Comparison of ENCODE assay signal across 16 cellular contexts in the genomic region with DNA sequence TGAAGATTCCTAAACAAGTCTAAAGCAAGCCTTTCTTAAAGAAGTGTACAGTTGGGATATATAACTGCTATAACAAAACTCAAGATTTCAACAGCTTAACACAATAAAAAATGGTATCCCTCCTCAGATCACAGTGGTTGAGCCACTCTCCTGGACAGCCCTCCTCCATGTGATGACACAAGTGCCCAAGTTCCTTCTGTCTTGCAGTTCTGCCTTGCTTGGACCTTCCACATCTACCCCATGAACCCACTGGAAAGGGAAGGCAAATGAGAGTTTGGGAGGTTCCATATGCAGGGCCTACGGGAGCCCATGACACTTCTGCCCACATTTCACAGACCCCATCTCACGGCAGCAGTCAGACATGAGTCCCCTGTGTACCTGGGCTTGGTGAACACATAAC.
DNase-seq lines count a peak whose midpoint lies in the region; ATAC-seq and TF ChIP-seq lines count a peak whose summit lies in the region.
"Had no signal": no experiment of that assay in that cellular context is flagged by ENCODE, and none has a peak within 500 bp of the region (broad histone marks: within the 10 kb centered on the region; RNA-seq: fewer than 3 reads in every experiment).

No MANE protein-coding gene starts in this region.

- DNase-seq in DND-41 (no peak), endodermal cell (peak; percentile 29), testis (no peak), G401 (ENCODE audit: low spot score) (no peak)
- DNase-seq in natural killer cell treated with Interleukin-12 subunit alpha and Interleukin-12 subunit beta and Interleukin-15 and Interleukin-18, amount 100 ng/mL, for 72 hours (ENCODE audit: low spot score) = no peak
- DNase-seq: Calu3; CD8-positive, alpha-beta T cell; DMS79 treated with DMSO at 0.1 percent for 48 hours; EL had no signal

- no peaks in the 10 kb centered on the region for H3K9me3 ChIP-seq in DND-41 (ENCODE audit: insufficient read depth, low read length, severe bottlenecking)
- H3K9me3 ChIP-seq in HEK293 (ENCODE audit: control insufficient read depth, insufficient read depth, low read depth, low read length) = no peaks in the 10 kb centered on the region
- no peaks in the 10 kb centered on the region for H3K9me3 ChIP-seq in endodermal cell (ENCODE audit: control insufficient read depth, low read length)
- no peaks in the 10 kb centered on the region for H3K9me3 ChIP-seq in testis

- H3K27ac Mint-ChIP-seq in endodermal cell = no peak overlapping the region
- peak overlapping the region; percentile 59 to 80 for H3K27ac Mint-ChIP-seq in natural killer cell treated with Interleukin-12 subunit alpha and Interleukin-12 subunit beta and Interleukin-15 and Interleukin-18, amount 100 ng/mL, for 72 hours
- H3K27ac Mint-ChIP-seq: B cell; CD8-positive, alpha-beta T cell; GM23338 had no signal

- H3K9me3 Mint-ChIP-seq in endodermal cell = no peaks in the 10 kb centered on the region
- peaks cover 6% of the 10 kb centered on the region for H3K9me3 Mint-ChIP-seq in natural killer cell treated with Interleukin-12 subunit alpha and Interleukin-12 subunit beta and Interleukin-15 and Interleukin-18, amount 100 ng/mL, for 72 hours
- H3K9me3 Mint-ChIP-seq: GM23338 had no signal

- WGBS in endodermal cell (ENCODE audit: insufficient coverage in 1 of 2, insufficient read length in 1 of 2), 2 experiments = 95 to 100% methylated on average over 1 to 2 of the region's 2 CpGs
- 85 to 90% methylated on average over 2 of the region's 2 CpGs for WGBS in testis, 2 donors

- CTCF ChIA-PET in HEK293 (lab: Yijun Ruan, JAX) = interaction anchor here (0.9 to 1.7 kb wide), 3 partner anchors 10 to 80 kb away, joined by 4 to 5 read pairs (median 5); no protein-coding TSS in a partner anchor

- peak overlapping the region; percentile 7 for H2AFZ ChIP-seq in DND-41 (ENCODE audit: low read depth, low read length)
- H2AFZ ChIP-seq: GM23338 had no signal

- no peaks in the 10 kb centered on the region for H3K27me3 ChIP-seq in DND-41 (ENCODE audit: insufficient read depth, low read length, poor library complexity)
- no peaks in the 10 kb centered on the region for H3K27me3 ChIP-seq in endodermal cell (ENCODE audit: control insufficient read depth, insufficient read depth, low read length, poor library complexity, severe bottlenecking)
- H3K27me3 ChIP-seq in testis = no peaks in the 10 kb centered on the region
- H3K27me3 ChIP-seq: BLaER1 treated with 17β-estradiol and CSF1 and Interleukin-3, amounts not matched to agents 10 nM and 100 nM had no signal

- in situ Hi-C loops in G401 (cut with HindIII; ENCODE audit: low sequenced_read_pairs) = no loop called here

- H3K36me3 Mint-ChIP-seq in endodermal cell (ENCODE audit: low read depth) = no peaks in the 10 kb centered on the region
- H3K36me3 Mint-ChIP-seq in natural killer cell treated with Interleukin-12 subunit alpha and Interleukin-12 subunit beta and Interleukin-15 and Interleukin-18, amount 100 ng/mL, for 72 hours = no peaks in the 10 kb centered on the region
- H3K36me3 Mint-ChIP-seq: CD8-positive, alpha-beta T cell had no signal

- no peak for ATAC-seq in DND-41 (ENCODE audit: insufficient read depth, low read depth)
- ATAC-seq in natural killer cell treated with Interleukin-12 subunit alpha and Interleukin-12 subunit beta and Interleukin-15 and Interleukin-18, amount 100 ng/mL, for 72 hours = no peak
- no peak for ATAC-seq in GM21723 (IDR thresholded peaks at IDR 0.05; ENCODE audit: unreplicated experiment)
- ATAC-seq: CD8-positive, alpha-beta T cell; GM23338; HCT116 had no signal

- H3K4me1 ChIP-seq in DND-41 (ENCODE audit: insufficient read depth, low read length) = peaks cover 59% of the 10 kb centered on the region
- H3K4me1 ChIP-seq in HEK293 (ENCODE audit: control insufficient read depth, insufficient read depth, low read length) = no peaks in the 10 kb centered on the region
- peaks cover 10% of the 10 kb centered on the region for H3K4me1 ChIP-seq in endodermal cell (ENCODE audit: control insufficient read depth, insufficient read depth, low read length)
- no peaks in the 10 kb centered on the region for H3K4me1 ChIP-seq in testis

- H3K4me2 ChIP-seq in DND-41 (ENCODE audit: insufficient read depth, low read length) = no peak overlapping the region
- H3K4me2 ChIP-seq: GM23338 had no signal

- H3K9ac ChIP-seq in DND-41 (ENCODE audit: low read depth, low read length) (no peak overlapping the region), endodermal cell (ENCODE audit: extremely low read depth, low read length, poor library complexity, severe bottlenecking) (no peak overlapping the region)
- H3K9ac ChIP-seq: BLaER1 treated with 17β-estradiol and CSF1 and Interleukin-3, amounts not matched to agents 10 nM and 100 nM had no signal

- intact Hi-C loops in testis (cut with DNase I; ENCODE audit: low total_unique reads) = no loop called here

- H3K4me1 Mint-ChIP-seq in endodermal cell = peaks cover 14% of the 10 kb centered on the region
- peaks cover 26 to 56% of the 10 kb centered on the region in 2 donors for H3K4me1 Mint-ChIP-seq in natural killer cell treated with Interleukin-12 subunit alpha and Interleukin-12 subunit beta and Interleukin-15 and Interleukin-18, amount 100 ng/mL, for 72 hours (ENCODE audit: low read depth in 2 of 2)
- H3K4me1 Mint-ChIP-seq: B cell, GM23338 had no signal

- H3K79me2 ChIP-seq in DND-41 (ENCODE audit: insufficient read depth, low read length) = no peaks in the 10 kb centered on the region

- no peak for TF ChIP-seq CTCF in DND-41 (IDR thresholded peaks at IDR 0.05; ENCODE audit: borderline replicate concordance, extremely low read depth, low read length, poor library complexity, severe bottlenecking)
- TF ChIP-seq CTCF in HEK293 (tag by site-specific recombination; IDR thresholded peaks at IDR 0.05) = no peak
- no peak for TF ChIP-seq CTCF in endodermal cell (conservative IDR thresholded peaks at IDR 0.05)
- no peak for TF ChIP-seq CTCF in testis (IDR thresholded peaks at IDR 0.05)

- no peaks in the 10 kb centered on the region for H4K20me1 ChIP-seq in DND-41 (ENCODE audit: insufficient read depth, low read length)
- H4K20me1 ChIP-seq: BLaER1 treated with 17β-estradiol and CSF1 and Interleukin-3, amounts not matched to agents 10 nM and 100 nM had no signal

- H3K36me3 ChIP-seq in DND-41 (ENCODE audit: insufficient read depth, low read length) (no peaks in the 10 kb centered on the region), HEK293 (ENCODE audit: control insufficient read depth in 2 of 2, insufficient read depth in 1 of 2, low read length in 2 of 2) (no peaks in the 10 kb centered on the region; a peak in 1 of 3 replicates), endodermal cell (ENCODE audit: control insufficient read depth, insufficient read depth, low read length) (no peaks in the 10 kb centered on the region), testis (ENCODE audit: low read depth, missing control alignments) (no peaks in the 10 kb centered on the region)
- H3K36me3 ChIP-seq: BLaER1 treated with 17β-estradiol and CSF1 and Interleukin-3, amounts not matched to agents 10 nM and 100 nM had no signal

- TF ChIP-seq POLR2A in testis (IDR thresholded peaks at IDR 0.05) = no peak

- H3K27ac ChIP-seq in DND-41 (ENCODE audit: low read length) (peak overlapping the region; percentile 84), HEK293 (ENCODE audit: extremely low read depth, low read depth, low read length) (no peak overlapping the region), endodermal cell (ENCODE audit: low read depth, low read length) (no peak overlapping the region), testis (no peak overlapping the region)
- H3K27ac ChIP-seq: BLaER1 treated with 17β-estradiol and CSF1 and Interleukin-3, amounts not matched to agents 10 nM and 100 nM; HL-60 had no signal

- no peaks in the 10 kb centered on the region for H3K27me3 Mint-ChIP-seq in endodermal cell (ENCODE audit: insufficient read depth)
- no peaks in the 10 kb centered on the region for H3K27me3 Mint-ChIP-seq in natural killer cell treated with Interleukin-12 subunit alpha and Interleukin-12 subunit beta and Interleukin-15 and Interleukin-18, amount 100 ng/mL, for 72 hours
- H3K27me3 Mint-ChIP-seq: B cell had no signal

- POLR2A ChIA-PET in HEK293 (lab: Yijun Ruan, JAX) = interaction anchor here (0.6 kb wide), 1 partner anchor 70 kb away, joined by 6 read pairs; no protein-coding TSS in a partner anchor

- H3K4me3 ChIP-seq in DND-41 (ENCODE audit: low read depth in 1 of 2, low read length in 2 of 2) (no peak overlapping the region), HEK293 (ENCODE audit: low read depth, low read length) (no peak overlapping the region), endodermal cell (ENCODE audit: low read length) (no peak overlapping the region), testis (no peak overlapping the region)
- H3K4me3 ChIP-seq: BLaER1 treated with 17β-estradiol and CSF1 and Interleukin-3, amounts not matched to agents 10 nM and 100 nM; GM23338 had no signal

- no peak overlapping the region for H3K4me3 Mint-ChIP-seq in endodermal cell
- H3K4me3 Mint-ChIP-seq in natural killer cell treated with Interleukin-12 subunit alpha and Interleukin-12 subunit beta and Interleukin-15 and Interleukin-18, amount 100 ng/mL, for 72 hours = peak overlapping the region; percentile 29
- H3K4me3 Mint-ChIP-seq: B cell; CD8-positive, alpha-beta T cell; GM23338 had no signal

TF ChIP-seq in HEK293, 187 proteins besides CTCF, POLR2A, EP300 and RAD21:
- TF ChIP-seq ZNF521 (tag by site-specific recombination; IDR thresholded peaks at IDR 0.05) (no peak), ZNF274 (IDR thresholded peaks at IDR 0.05; ENCODE audit: low read length) (no peak), ZNF274 (tag by site-specific recombination; IDR thresholded peaks at IDR 0.05; ENCODE audit: borderline replicate concordance) (no peak), ZNF670 (tag by site-specific recombination; IDR thresholded peaks at IDR 0.05; ENCODE audit: low read depth) (no peak), BCL11B (tag by site-specific recombination; IDR thresholded peaks at IDR 0.05; ENCODE audit: low read depth) (no peak), ZNF133 (tag by site-specific recombination; IDR thresholded peaks at IDR 0.05) (peak; percentile 91)
